Comparison of ENCODE assay signal across 12 cellular contexts in genomic region chr4:67436742-67437141, GRCh38.
A peak's percentile ranks its signal among the peaks of the same experiment; 100 is the strongest.
DNase-seq lines count a peak whose midpoint lies in the region; ATAC-seq and TF ChIP-seq lines count a peak whose summit lies in the region.
"Had no signal": no experiment of that assay in that cellular context is flagged by ENCODE, and none has a peak within 500 bp of the region (broad histone marks: within the 10 kb centered on the region; RNA-seq: fewer than 3 reads in every experiment).

No MANE protein-coding gene starts in this region.

- TF ChIP-seq CTCF in MCF 10A (IDR thresholded peaks at IDR 0.05; ENCODE audit: unreplicated experiment), result no peak

- peaks cover 0 to 3% (median 0%) of the 10 kb centered on the region in 3 experiments for H3K36me3 ChIP-seq in naive thymus-derived CD4-positive, alpha-beta T cell (ENCODE audit: control insufficient read depth in 2 of 3, insufficient read depth in 3 of 3, low read length in 3 of 3)

- H3K27me3 Mint-ChIP-seq in naive thymus-derived CD4-positive, alpha-beta T cell, result no peaks in the 10 kb centered on the region
- no peaks in the 10 kb centered on the region for H3K27me3 Mint-ChIP-seq in MCF 10A (ENCODE audit: insufficient read depth, unreplicated experiment)
- H3K27me3 Mint-ChIP-seq: activated naive CD8-positive, alpha-beta T cell treated with anti-CD3 and anti-CD28 coated beads, Interleukin-2, amount 10 ng/mL, durations not matched to agents 7 days and 5 days; progenitor cell of endocrine pancreas had no signal

- no peak overlapping the region for H3K4me3 ChIP-seq in naive thymus-derived CD4-positive, alpha-beta T cell (ENCODE audit: low read length)
- H3K4me3 ChIP-seq: BLaER1 had no signal

- peak; percentile 62 for ATAC-seq in GM18520 (IDR thresholded peaks at IDR 0.05; ENCODE audit: unreplicated experiment)
- ATAC-seq in GM21786 (IDR thresholded peaks at IDR 0.05; ENCODE audit: unreplicated experiment), result peak; percentile 67
- ATAC-seq in HG03460 (IDR thresholded peaks at IDR 0.05; ENCODE audit: unreplicated experiment), result peak; percentile 93
- no peak for ATAC-seq in naive thymus-derived CD4-positive, alpha-beta T cell

- H3K4me1 ChIP-seq in naive thymus-derived CD4-positive, alpha-beta T cell (ENCODE audit: control insufficient read depth in 2 of 2, insufficient read depth in 2 of 2, low read length in 2 of 2), result no peaks in the 10 kb centered on the region
- H3K4me1 ChIP-seq: BLaER1 had no signal

- H3K4me3 Mint-ChIP-seq in naive thymus-derived CD4-positive, alpha-beta T cell, result no peak overlapping the region
- no peak overlapping the region for H3K4me3 Mint-ChIP-seq in MCF 10A (ENCODE audit: unreplicated experiment)
- H3K4me3 Mint-ChIP-seq: activated naive CD8-positive, alpha-beta T cell treated with anti-CD3 and anti-CD28 coated beads, Interleukin-2, amount 10 ng/mL, durations not matched to agents 7 days and 5 days had no signal

- no peak overlapping the region for H3K27ac ChIP-seq in naive thymus-derived CD4-positive, alpha-beta T cell (ENCODE audit: low read depth, low read length)
- H3K27ac ChIP-seq: BLaER1 had no signal

- DNase-seq in glomerular visceral epithelial cell (ENCODE audit: extremely low spot score) (peak; percentile 88), KBM-7 (no peak), middle frontal gyrus (ENCODE audit: extremely low spot score, low spot score) (no peak), MCF 10A (ENCODE audit: unreplicated experiment) (no peak)
- no peak for DNase-seq in naive thymus-derived CD4-positive, alpha-beta T cell
- DNase-seq: activated naive CD8-positive, alpha-beta T cell treated with anti-CD3 and anti-CD28 coated beads, Interleukin-2, amount 10 ng/mL, durations not matched to agents 7 days and 5 days; left cardiac atrium had no signal

- no peaks in the 10 kb centered on the region for H3K9me3 ChIP-seq in naive thymus-derived CD4-positive, alpha-beta T cell (ENCODE audit: control insufficient read depth in 2 of 3, low read length in 3 of 3)

- intact Hi-C loops in naive thymus-derived CD4-positive, alpha-beta T cell (cut with micrococcal nuclease), result no loop called here
- intact Hi-C loops in MCF 10A (cut with micrococcal nuclease), result no loop called here

- no peak overlapping the region for H3K27ac Mint-ChIP-seq in naive thymus-derived CD4-positive, alpha-beta T cell
- H3K27ac Mint-ChIP-seq in MCF 10A (ENCODE audit: low read depth, unreplicated experiment), result no peak overlapping the region
- H3K27ac Mint-ChIP-seq: activated naive CD8-positive, alpha-beta T cell treated with anti-CD3 and anti-CD28 coated beads, Interleukin-2, amount 10 ng/mL, durations not matched to agents 7 days and 5 days; progenitor cell of endocrine pancreas had no signal

- in situ Hi-C loops in KBM-7 (cut with MboI; ENCODE audit: low pct_unique_long_range_greater_than_20kb, low sequenced_read_pairs), result no loop called here

- H3K9me3 Mint-ChIP-seq in naive thymus-derived CD4-positive, alpha-beta T cell, result peaks cover 0 to 20% (median 10%) of the 10 kb centered on the region in 11 donors
- no peaks in the 10 kb centered on the region for H3K9me3 Mint-ChIP-seq in MCF 10A (ENCODE audit: unreplicated experiment)

- CTCF ChIA-PET in naive thymus-derived CD4-positive, alpha-beta T cell (lab: Charles Lee), result no interaction called here
- CTCF ChIA-PET in MCF 10A (lab: Yijun Ruan, JAX), result interaction anchor here (0.6 kb wide), 1 partner anchor 106 kb away, joined by 3 read pairs; no protein-coding TSS in a partner anchor

- peaks cover 0 to 17% (median 7%) of the 10 kb centered on the region in 7 donors for H3K4me1 Mint-ChIP-seq in naive thymus-derived CD4-positive, alpha-beta T cell
- H3K4me1 Mint-ChIP-seq in MCF 10A (ENCODE audit: insufficient read depth, unreplicated experiment), result peaks cover 8% of the 10 kb centered on the region

- no peaks in the 10 kb centered on the region for H3K27me3 ChIP-seq in naive thymus-derived CD4-positive, alpha-beta T cell (ENCODE audit: control insufficient read depth in 2 of 2, insufficient read depth in 2 of 2, low read length in 2 of 2)
- H3K27me3 ChIP-seq: BLaER1 had no signal

- BruUV-seq in MCF 10A (replicated peaks; lab: Mats Ljungman, UMichigan), result no TSS peak

- H3K36me3 Mint-ChIP-seq in naive thymus-derived CD4-positive, alpha-beta T cell, result peaks cover 14 to 83% (median 50%) of the 10 kb centered on the region in 5 donors
- H3K36me3 Mint-ChIP-seq in MCF 10A (ENCODE audit: insufficient read depth, unreplicated experiment), result peaks cover 11% of the 10 kb centered on the region

- POLR2A ChIA-PET in naive thymus-derived CD4-positive, alpha-beta T cell (lab: Charles Lee), result interaction anchor here (0.5 kb wide), 1 partner anchor 20 kb away, joined by 3 read pairs; no protein-coding TSS in a partner anchor
- POLR2A ChIA-PET in MCF 10A (lab: Yijun Ruan, JAX), result interaction anchor here (0.6 to 1.6 kb wide), 2 partner anchors 15 to 24 kb away, joined by 3 to 4 read pairs; no protein-coding TSS in a partner anchor
